In genomic region chr2:20170646-20171250, GRCh38 we compare ENCODE assay signal across 2 cellular contexts.
TF ChIP-seq lines count a peak whose summit lies in the region.

No MANE protein-coding gene starts in this region.

TF ChIP-seq in liver, 16 proteins besides CTCF, POLR2A, EP300 and RAD21 (continued from another document):
- TF ChIP-seq ZBTB33 (IDR thresholded peaks at IDR 0.05) = no peak
- TF ChIP-seq FOXA1 (IDR thresholded peaks at IDR 0.05) = no peak
- no peak for TF ChIP-seq MAX (IDR thresholded peaks at IDR 0.05)
- no peak for TF ChIP-seq EGR1 (IDR thresholded peaks at IDR 0.05; ENCODE audit: low read depth in 2 of 2)
- TF ChIP-seq YY1 (IDR thresholded peaks at IDR 0.05) = no peak
- TF ChIP-seq HNF4A (conservative IDR thresholded peaks at IDR 0.05) = no peak
- TF ChIP-seq GABPA (IDR thresholded peaks at IDR 0.05 in 1 of 2, conservative IDR thresholded peaks at IDR 0.05 in 1 of 2) = no peak
- TF ChIP-seq SP1 (IDR thresholded peaks at IDR 0.05) = no peak
- TF ChIP-seq TAF1 (conservative IDR thresholded peaks at IDR 0.05) = no peak
- TF ChIP-seq HNF4G (IDR thresholded peaks at IDR 0.05) = no peak
- TF ChIP-seq JUND (IDR thresholded peaks at IDR 0.05) = no peak
- TF ChIP-seq FOXA2 (IDR thresholded peaks at IDR 0.05) = no peak
- TF ChIP-seq RXRA (IDR thresholded peaks at IDR 0.05) = no peak
- no peak for TF ChIP-seq REST (IDR thresholded peaks at IDR 0.05)

TF ChIP-seq in GM23338, 12 proteins besides CTCF, POLR2A, EP300 and RAD21 (continued from another document):
- TF ChIP-seq ZNF114 (CRISPR knock-in tag; IDR thresholded peaks at IDR 0.05) = no peak
- no peak for TF ChIP-seq EZH2 (IDR thresholded peaks at IDR 0.05; ENCODE audit: low read depth, unreplicated experiment)
- no peak for TF ChIP-seq CREB1 (CRISPR knock-in tag; IDR thresholded peaks at IDR 0.05; ENCODE audit: low read depth)
- no peak for TF ChIP-seq ETS1 (IDR thresholded peaks at IDR 0.05)
- no peak for TF ChIP-seq STAT1 (IDR thresholded peaks at IDR 0.05; ENCODE audit: unreplicated experiment)
- TF ChIP-seq EZH2phosphoT487 (IDR thresholded peaks at IDR 0.05; ENCODE audit: unreplicated experiment) = no peak
- no peak for TF ChIP-seq ZNF462 (CRISPR knock-in tag; IDR thresholded peaks at IDR 0.05)
- no peak for TF ChIP-seq JUNB (IDR thresholded peaks at IDR 0.05; ENCODE audit: unreplicated experiment)
